ENCODE assay signal across 8 cellular contexts in the genomic region with DNA sequence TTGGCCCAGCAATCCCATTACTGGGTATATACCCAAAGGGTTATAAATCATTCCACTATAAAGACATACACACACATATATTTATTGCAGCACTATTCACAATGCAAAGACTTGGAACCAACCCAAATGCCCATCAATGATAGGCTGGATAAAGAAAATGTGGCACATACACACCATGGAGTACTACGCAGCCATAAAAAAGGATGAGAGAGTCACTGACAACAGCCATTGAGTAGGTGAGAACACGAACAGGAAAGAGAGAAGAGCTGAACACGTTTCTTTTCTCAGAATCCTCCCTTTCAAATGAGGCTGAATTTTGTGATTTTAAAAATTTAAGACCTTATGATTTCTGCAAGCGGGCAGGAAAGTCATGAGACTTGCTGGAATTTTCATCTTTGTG.
"Had no signal": no experiment of that assay in that cellular context is flagged by ENCODE, and none has a peak within 500 bp of the region (broad histone marks: within the 10 kb centered on the region; RNA-seq: fewer than 3 reads in every experiment).

No MANE protein-coding gene starts in this region.

- H3K27me3 Mint-ChIP-seq: IgD-negative memory B cell had no signal

- ATAC-seq: HepG2 had no signal

- DNase-seq: IMR-90, KBM-7, KG1 had no signal

- H3K27ac Mint-ChIP-seq: IgD-negative memory B cell had no signal

- H3K9ac ChIP-seq: KMS-11 had no signal

- H3K27ac ChIP-seq: HL-60, KMS-11 had no signal

- H3K4me2 ChIP-seq: KMS-11 had no signal

- H3K4me3 Mint-ChIP-seq: IgD-negative memory B cell had no signal

- FAIRE-seq: HepG2, HTR-8/SVneo had no signal
